Comparison of ENCODE assay signal across 12 cellular contexts in genomic region chr7:85103352-85103751, GRCh38.
A peak's percentile ranks its signal among the peaks of the same experiment; 100 is the strongest.
DNase-seq lines count a peak whose midpoint lies in the region; ATAC-seq and TF ChIP-seq lines count a peak whose summit lies in the region.
"Had no signal": no experiment of that assay in that cellular context is flagged by ENCODE, and none has a peak within 500 bp of the region (broad histone marks: within the 10 kb centered on the region; RNA-seq: fewer than 3 reads in every experiment).

No MANE protein-coding gene starts in this region.

- peaks cover 0 to 38% (median 23%) of the 10 kb centered on the region in 10 experiments; a peak in 14 of 20 replicates for H3K4me1 ChIP-seq in BLaER1 treated with 17β-estradiol and CSF1 and Interleukin-3, amounts not matched to agents 10 nM and 100 nM
- H3K4me1 ChIP-seq in fibroblast of lung (ENCODE audit: control insufficient read depth, extremely low read depth, insufficient read depth, low read length) (peaks cover 3% of the 10 kb centered on the region), left lung (no peaks in the 10 kb centered on the region)
- no peaks in the 10 kb centered on the region for H3K4me1 ChIP-seq in CD8-positive, alpha-beta T cell (ENCODE audit: insufficient read depth, low read length)

- H3K27me3 Mint-ChIP-seq in CD8-positive, alpha-beta T cell (ENCODE audit: low read depth) = no peaks in the 10 kb centered on the region
- no peaks in the 10 kb centered on the region for H3K27me3 Mint-ChIP-seq in activated CD8-positive, alpha-beta T cell treated with anti-CD3 and anti-CD28 coated beads for 36 hours
- H3K27me3 Mint-ChIP-seq: activated B cell treated with CpG ODN at 0.5 μM for 24 hours; activated naive CD8-positive, alpha-beta T cell had no signal

- H3K9me3 ChIP-seq in BLaER1 treated with 17β-estradiol and CSF1 and Interleukin-3, amounts not matched to agents 10 nM and 100 nM (replicated peaks in 1 of 11) = 0 out of 22 replicates have a peak, but pooled peaks cover 0 to 3% (median 0%) of the 10 kb centered on the region in 11 experiments
- H3K9me3 ChIP-seq in fibroblast of lung (ENCODE audit: control insufficient read depth, insufficient read depth, low read depth, low read length) (no peaks in the 10 kb centered on the region), left lung (no peaks in the 10 kb centered on the region)
- H3K9me3 ChIP-seq in CD8-positive, alpha-beta T cell (ENCODE audit: low read length) = no peaks in the 10 kb centered on the region
- H3K9me3 ChIP-seq: suprapubic skin had no signal

- intact Hi-C loops in posterior vena cava (cut with DNase I) (loop anchor here in 1 of 2 donors (10.0 kb wide), 1 partner anchor 71 kb away; no protein-coding TSS in a partner anchor), left lung (cut with DNase I) (no loop called here)
- intact Hi-C loops in CD8-positive, alpha-beta T cell (cut with DNase I, micrococcal nuclease) = no loop called here
- intact Hi-C loops in activated CD8-positive, alpha-beta T cell treated with anti-CD3 and anti-CD28 coated beads for 36 hours (cut with micrococcal nuclease) = no loop called here

- no peak overlapping the region for H2AFZ ChIP-seq in fibroblast of lung (ENCODE audit: low read length)

- H3K27me3 ChIP-seq in BLaER1 treated with 17β-estradiol and CSF1 and Interleukin-3, amounts not matched to agents 10 nM and 100 nM = no peaks in the 10 kb centered on the region
- H3K27me3 ChIP-seq in fibroblast of lung (ENCODE audit: control insufficient read depth, insufficient read depth, low read length) = no peaks in the 10 kb centered on the region
- H3K27me3 ChIP-seq in left lung = no peaks in the 10 kb centered on the region
- no peaks in the 10 kb centered on the region for H3K27me3 ChIP-seq in CD8-positive, alpha-beta T cell (ENCODE audit: insufficient read depth, low read length)
- H3K27me3 ChIP-seq: suprapubic skin had no signal

- no peaks in the 10 kb centered on the region for H3K36me3 ChIP-seq in BLaER1 treated with 17β-estradiol and CSF1 and Interleukin-3, amounts not matched to agents 10 nM and 100 nM
- no peaks in the 10 kb centered on the region for H3K36me3 ChIP-seq in fibroblast of lung (ENCODE audit: control insufficient read depth, insufficient read depth, low read length)
- H3K36me3 ChIP-seq in left lung = no peaks in the 10 kb centered on the region
- no peaks in the 10 kb centered on the region for H3K36me3 ChIP-seq in CD8-positive, alpha-beta T cell (ENCODE audit: insufficient read depth, low read length)
- H3K36me3 ChIP-seq: suprapubic skin had no signal

- no peak overlapping the region for H3K4me3 ChIP-seq in BLaER1 treated with 17β-estradiol and CSF1 and Interleukin-3, amounts not matched to agents 10 nM and 100 nM
- H3K4me3 ChIP-seq in fibroblast of lung (replicated peaks in 1 of 4; ENCODE audit: control extremely low read depth in 1 of 4, insufficient read depth in 1 of 4, low read depth in 3 of 4, low read length in 4 of 4) = no peak overlapping the region
- no peak overlapping the region for H3K4me3 ChIP-seq in left lung
- no peak overlapping the region for H3K4me3 ChIP-seq in CD8-positive, alpha-beta T cell (ENCODE audit: low read depth, low read length)
- H3K4me3 ChIP-seq: suprapubic skin had no signal

- H3K4me1 Mint-ChIP-seq in CD8-positive, alpha-beta T cell (ENCODE audit: low read depth) = no peaks in the 10 kb centered on the region
- H3K4me1 Mint-ChIP-seq in activated CD8-positive, alpha-beta T cell treated with anti-CD3 and anti-CD28 coated beads for 36 hours (ENCODE audit: low read depth) = no peaks in the 10 kb centered on the region
- H3K4me1 Mint-ChIP-seq: activated B cell treated with CpG ODN at 0.5 μM for 24 hours had no signal

- TF ChIP-seq CTCF in fibroblast of lung (conservative IDR thresholded peaks at IDR 0.05 in 1 of 2, IDR thresholded peaks at IDR 0.05 in 1 of 2; ENCODE audit: low read depth in 1 of 2, low read length in 2 of 2) = no peak
- no peak for TF ChIP-seq CTCF in left lung (IDR thresholded peaks at IDR 0.05)
- no peak for TF ChIP-seq CTCF in CD8-positive, alpha-beta T cell (IDR thresholded peaks at IDR 0.05)
- no peak for TF ChIP-seq CTCF in activated CD8-positive, alpha-beta T cell treated with anti-CD3 and anti-CD28 coated beads for 36 hours (IDR thresholded peaks at IDR 0.05)

- no peak overlapping the region for H3K27ac Mint-ChIP-seq in CD8-positive, alpha-beta T cell
- no peak overlapping the region for H3K27ac Mint-ChIP-seq in activated CD8-positive, alpha-beta T cell treated with anti-CD3 and anti-CD28 coated beads for 36 hours
- H3K27ac Mint-ChIP-seq: activated B cell treated with CpG ODN at 0.5 μM for 24 hours; activated naive CD8-positive, alpha-beta T cell had no signal

- POLR2A ChIA-PET in CD8-positive, alpha-beta T cell (lab: Charles Lee) = no interaction called here
- POLR2A ChIA-PET in activated CD8-positive, alpha-beta T cell treated with anti-CD3 and anti-CD28 coated beads for 36 hours (lab: Charles Lee) = no interaction called here

- H3K4me3 Mint-ChIP-seq in CD8-positive, alpha-beta T cell = no peak overlapping the region
- H3K4me3 Mint-ChIP-seq in activated CD8-positive, alpha-beta T cell treated with anti-CD3 and anti-CD28 coated beads for 36 hours = no peak overlapping the region
- H3K4me3 Mint-ChIP-seq: activated B cell treated with CpG ODN at 0.5 μM for 24 hours; activated naive CD8-positive, alpha-beta T cell had no signal

- DNase-seq in M059J (ENCODE audit: low read depth) (peak; percentile 62), fibroblast of lung (ENCODE audit: low read depth in 2 of 2) (peak; percentile 25 to 32), posterior vena cava (ENCODE audit: low spot score) (peak; percentile 79), NCI-H1694 (lab: John Stamatoyannopoulos, UW) (no peak), left lung (no peak)
- DNase-seq in CD8-positive, alpha-beta T cell = no peak
- DNase-seq in activated CD8-positive, alpha-beta T cell treated with anti-CD3 and anti-CD28 coated beads for 36 hours = no peak
- DNase-seq: activated B cell treated with CpG ODN at 0.5 μM for 24 hours, DMS153 had no signal

- H3K9me3 Mint-ChIP-seq in CD8-positive, alpha-beta T cell = no peaks in the 10 kb centered on the region
- no peaks in the 10 kb centered on the region for H3K9me3 Mint-ChIP-seq in activated CD8-positive, alpha-beta T cell treated with anti-CD3 and anti-CD28 coated beads for 36 hours
- H3K9me3 Mint-ChIP-seq: activated B cell treated with CpG ODN at 0.5 μM for 24 hours had no signal

- no peaks in the 10 kb centered on the region for H3K36me3 Mint-ChIP-seq in CD8-positive, alpha-beta T cell
- H3K36me3 Mint-ChIP-seq in activated CD8-positive, alpha-beta T cell treated with anti-CD3 and anti-CD28 coated beads for 36 hours (ENCODE audit: low read depth) = no peaks in the 10 kb centered on the region
- H3K36me3 Mint-ChIP-seq: activated naive CD8-positive, alpha-beta T cell had no signal

- H3K9ac ChIP-seq in BLaER1 treated with 17β-estradiol and CSF1 and Interleukin-3, amounts not matched to agents 10 nM and 100 nM = no peak overlapping the region
- no peak overlapping the region for H3K9ac ChIP-seq in fibroblast of lung (ENCODE audit: insufficient read depth, low read length)

- H3K79me2 ChIP-seq in fibroblast of lung (ENCODE audit: control insufficient read depth, insufficient read depth, low read length) = no peaks in the 10 kb centered on the region

- H4K20me1 ChIP-seq in BLaER1 treated with 17β-estradiol and CSF1 and Interleukin-3, amounts not matched to agents 10 nM and 100 nM = no peaks in the 10 kb centered on the region
- H4K20me1 ChIP-seq in fibroblast of lung (ENCODE audit: control insufficient read depth, extremely low read depth, insufficient read depth, low read length) = no peaks in the 10 kb centered on the region

- peak overlapping the region in 3 of 11 experiments; percentile 44 to 64 (median 56); a peak in 4 of 22 replicates for H3K27ac ChIP-seq in BLaER1 treated with 17β-estradiol and CSF1 and Interleukin-3, amounts not matched to agents 10 nM and 100 nM
- H3K27ac ChIP-seq in fibroblast of lung (ENCODE audit: insufficient read depth, low read length) (no peak overlapping the region), left lung (no peak overlapping the region)
- no peak overlapping the region for H3K27ac ChIP-seq in CD8-positive, alpha-beta T cell (ENCODE audit: low read depth, low read length)
- H3K27ac ChIP-seq: suprapubic skin had no signal

- peak overlapping the region in 6 of 11 experiments; percentile 58 to 69 (median 61); a peak in 11 of 22 replicates for H3K4me2 ChIP-seq in BLaER1 treated with 17β-estradiol and CSF1 and Interleukin-3, amounts not matched to agents 10 nM and 100 nM
- H3K4me2 ChIP-seq in fibroblast of lung (ENCODE audit: extremely low read depth, insufficient read depth, low read length) = no peak overlapping the region

- no peak for ATAC-seq in left lung
- ATAC-seq in CD8-positive, alpha-beta T cell = no peak
- ATAC-seq in activated CD8-positive, alpha-beta T cell treated with anti-CD3 and anti-CD28 coated beads for 36 hours = no peak

- CTCF ChIA-PET in CD8-positive, alpha-beta T cell (lab: Charles Lee) = interaction anchor here (0.8 kb wide), 1 partner anchor 8 kb away, joined by 3 read pairs; no protein-coding TSS in a partner anchor
- CTCF ChIA-PET in activated CD8-positive, alpha-beta T cell treated with anti-CD3 and anti-CD28 coated beads for 36 hours (lab: Charles Lee) = no interaction called here

Comparison
In these comparisons a context has a peak if more than half of its experiments do, and no peak if none do; other contexts are left out.
1. DNase-seq: peak in M059J (single experiment), fibroblast of lung (2 of 2) and posterior vena cava (single experiment); none in NCI-H1694 (single experiment), left lung (0 of 2), CD8-positive, alpha-beta T cell (0 of 7) and activated CD8-positive, alpha-beta T cell treated with anti-CD3 and anti-CD28 coated beads for 36 hours (single experiment).